Comparison of ENCODE assay signal across 1 cellular context in the genomic region with DNA sequence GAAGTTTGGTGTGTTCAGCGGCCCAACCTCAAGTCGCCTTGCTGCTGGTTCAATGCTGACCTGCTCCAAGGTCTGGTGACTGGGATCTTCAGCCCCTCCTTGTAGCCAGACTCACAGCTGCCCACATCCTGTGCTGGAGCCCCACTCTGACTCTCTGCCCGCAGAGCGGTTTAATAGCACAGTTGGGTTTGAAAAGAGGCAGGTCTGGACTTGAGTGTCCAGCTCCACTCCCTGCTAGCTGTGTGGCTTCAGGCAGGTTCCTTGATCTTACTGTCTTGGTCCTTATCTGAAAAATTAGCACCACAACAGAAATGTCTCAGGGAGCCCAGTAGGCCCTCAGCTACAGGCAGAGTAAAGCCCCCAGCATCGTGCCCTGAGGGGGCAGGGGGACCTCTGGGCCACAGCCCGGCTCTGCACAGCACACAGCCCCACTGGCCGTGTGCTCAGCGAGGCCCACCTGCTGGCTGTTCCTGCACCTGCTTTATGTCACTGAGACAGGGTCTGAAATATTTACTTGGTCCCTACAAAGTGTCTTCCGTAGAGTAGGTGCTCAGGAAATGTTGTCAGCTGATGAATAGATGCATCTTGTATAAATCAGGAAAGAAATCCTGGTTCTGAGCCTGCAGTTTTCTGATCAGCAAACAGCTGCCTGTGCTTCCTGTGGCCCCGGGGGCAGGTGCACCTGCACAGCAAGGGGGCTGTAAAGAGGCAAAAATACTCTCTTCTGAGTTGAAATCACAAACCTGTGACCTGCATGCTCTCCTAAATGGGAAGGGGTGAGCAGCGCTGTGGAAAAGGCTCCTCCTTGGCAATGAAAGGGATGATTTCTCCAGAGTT.
TF ChIP-seq lines count a peak whose summit lies in the region.

No MANE protein-coding gene starts in this region.

TF ChIP-seq in SK-N-SH, 30 proteins besides CTCF, POLR2A, EP300 and RAD21 (continued from another document):
- TF ChIP-seq, protein P1, sequence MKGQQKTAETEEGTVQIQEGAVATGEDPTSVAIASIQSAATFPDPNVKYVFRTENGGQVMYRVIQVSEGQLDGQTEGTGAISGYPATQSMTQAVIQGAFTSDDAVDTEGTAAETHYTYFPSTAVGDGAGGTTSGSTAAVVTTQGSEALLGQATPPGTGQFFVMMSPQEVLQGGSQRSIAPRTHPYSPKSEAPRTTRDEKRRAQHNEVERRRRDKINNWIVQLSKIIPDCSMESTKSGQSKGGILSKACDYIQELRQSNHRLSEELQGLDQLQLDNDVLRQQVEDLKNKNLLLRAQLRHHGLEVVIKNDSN (IDR thresholded peaks at IDR 0.05; ENCODE audit: borderline replicate concordance, low read depth) = no peak
- TF ChIP-seq MEF2A (IDR thresholded peaks at IDR 0.05; ENCODE audit: borderline replicate concordance, low read depth) (no peak), IRF3 (IDR thresholded peaks at IDR 0.05; ENCODE audit: low read depth, low read length) (no peak), TCF12 (IDR thresholded peaks at IDR 0.05) (no peak)
- TF ChIP-seq, protein P2, sequence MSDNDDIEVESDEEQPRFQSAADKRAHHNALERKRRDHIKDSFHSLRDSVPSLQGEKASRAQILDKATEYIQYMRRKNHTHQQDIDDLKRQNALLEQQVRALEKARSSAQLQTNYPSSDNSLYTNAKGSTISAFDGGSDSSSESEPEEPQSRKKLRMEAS (IDR thresholded peaks at IDR 0.05; ENCODE audit: low read depth) = no peak
